Comparison of ENCODE assay signal across 16 cellular contexts in the genomic region with DNA sequence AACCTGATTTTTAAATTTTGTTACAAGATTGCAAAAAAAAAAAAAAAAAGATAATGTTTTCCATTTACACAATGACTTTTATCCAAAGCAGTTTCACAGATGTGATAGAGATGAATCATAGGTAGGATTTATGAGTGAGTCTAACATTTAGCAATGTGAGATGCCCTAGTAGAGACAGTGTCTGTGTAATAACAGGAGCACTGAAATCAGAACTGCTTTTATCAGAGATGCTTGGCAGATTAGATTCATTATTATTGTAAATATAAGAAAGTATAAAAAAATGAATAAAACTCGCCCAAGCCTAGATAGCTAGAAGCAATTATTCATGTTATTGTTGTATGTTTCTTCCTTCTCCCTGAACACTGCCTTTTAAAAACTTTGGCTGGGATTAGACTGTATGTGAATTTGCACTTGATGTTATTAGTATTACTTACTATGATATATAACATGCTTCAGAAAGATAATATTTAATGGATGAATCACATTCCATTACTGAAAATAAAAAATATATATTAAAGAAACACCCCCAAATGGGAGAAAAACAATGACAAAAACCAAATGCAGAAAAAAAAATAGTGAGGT.
A peak's percentile ranks its signal among the peaks of the same experiment; 100 is the strongest.
DNase-seq lines count a peak whose midpoint lies in the region; ATAC-seq and TF ChIP-seq lines count a peak whose summit lies in the region.
"Had no signal": no experiment of that assay in that cellular context is flagged by ENCODE, and none has a peak within 500 bp of the region (broad histone marks: within the 10 kb centered on the region; RNA-seq: fewer than 3 reads in every experiment).

No MANE protein-coding gene starts in this region.

- intact Hi-C loops in posterior vena cava (cut with DNase I) = no loop called here

- H3K27me3 ChIP-seq in muscle layer of duodenum (ENCODE audit: low read depth, low read length) (no peaks in the 10 kb centered on the region), HAP-1 (ENCODE audit: low read depth) (no peaks in the 10 kb centered on the region)
- H3K27me3 ChIP-seq: BLaER1, dorsolateral prefrontal cortex, upper lobe of left lung had no signal

- DNase-seq in AG09309 (ENCODE audit: low read depth) (peak; percentile 80), NCI-H226 (peak; percentile 71), dermis blood vessel endothelial cell (peak; percentile 57), posterior vena cava (ENCODE audit: low spot score) (no peak), NCI-H82 (lab: John Stamatoyannopoulos, UW) (no peak), HAP-1 (ENCODE audit: low spot score in 2 of 2) (no peak)
- DNase-seq: dorsolateral prefrontal cortex, immature natural killer cell, NCI-H187 treated with DMSO at 0.1 percent for 48 hours, RPMI8226 had no signal

- peak overlapping the region; percentile 29 for H3K27ac ChIP-seq in muscle layer of duodenum (ENCODE audit: low read length)
- H3K27ac ChIP-seq: BLaER1, dorsolateral prefrontal cortex, neutrophil had no signal

- no peak for ATAC-seq in GM21723 (IDR thresholded peaks at IDR 0.05; ENCODE audit: unreplicated experiment)
- ATAC-seq: activated CD4-positive, CD25-positive, alpha-beta regulatory T cell treated with anti-CD3 and anti-CD28 coated beads, Interleukin-2, amount 50 U/mL, for 24 hours had no signal

- in situ Hi-C loops in HAP-1 (cut with MboI; ENCODE audit: low sequenced_read_pairs) = no loop called here

- no peaks in the 10 kb centered on the region for H3K36me3 ChIP-seq in muscle layer of duodenum (ENCODE audit: control insufficient read depth in 1 of 2, insufficient read depth in 2 of 2, low read length in 2 of 2)
- H3K36me3 ChIP-seq in HAP-1 (replicated peaks) = no peaks in the 10 kb centered on the region
- H3K36me3 ChIP-seq: BLaER1, neutrophil, upper lobe of left lung had no signal

- TF ChIP-seq CTCF in AG09309 (IDR thresholded peaks at IDR 0.05; ENCODE audit: control insufficient read depth, insufficient read depth, low read depth, low read length, missing control alignments) = no peak

- H3K9me3 ChIP-seq in muscle layer of duodenum (ENCODE audit: control insufficient read depth in 1 of 2, low read length in 2 of 2) = no peaks in the 10 kb centered on the region
- H3K9me3 ChIP-seq in HAP-1 = no peaks in the 10 kb centered on the region
- H3K9me3 ChIP-seq: BLaER1, neutrophil, upper lobe of left lung had no signal

- H3K4me1 ChIP-seq in muscle layer of duodenum (ENCODE audit: control insufficient read depth in 1 of 2, insufficient read depth in 2 of 2, low read length in 2 of 2) = peaks cover 6 to 15% of the 10 kb centered on the region in 2 donors
- peaks cover 4% of the 10 kb centered on the region; the same call in 1 of the 2 replicates for H3K4me1 ChIP-seq in HAP-1

- H3K4me3 ChIP-seq in AG09309 (ENCODE audit: control insufficient read depth, low read depth, low read length) = no peak overlapping the region
- H3K4me3 ChIP-seq in muscle layer of duodenum (ENCODE audit: low read depth in 1 of 2, low read length in 2 of 2) = no peak overlapping the region
- H3K4me3 ChIP-seq in HAP-1 = no peak overlapping the region
- H3K4me3 ChIP-seq: BLaER1, dorsolateral prefrontal cortex, upper lobe of left lung had no signal

Comparison
In these comparisons a context has a peak if more than half of its experiments do, and no peak if none do; other contexts are left out.
1. DNase-seq: peak in AG09309 (single experiment), NCI-H226 (single experiment) and dermis blood vessel endothelial cell (single experiment); none in posterior vena cava (single experiment), NCI-H82 (single experiment) and HAP-1 (0 of 2).